ENCODE assay signal across 19 cellular contexts in the genomic region with DNA sequence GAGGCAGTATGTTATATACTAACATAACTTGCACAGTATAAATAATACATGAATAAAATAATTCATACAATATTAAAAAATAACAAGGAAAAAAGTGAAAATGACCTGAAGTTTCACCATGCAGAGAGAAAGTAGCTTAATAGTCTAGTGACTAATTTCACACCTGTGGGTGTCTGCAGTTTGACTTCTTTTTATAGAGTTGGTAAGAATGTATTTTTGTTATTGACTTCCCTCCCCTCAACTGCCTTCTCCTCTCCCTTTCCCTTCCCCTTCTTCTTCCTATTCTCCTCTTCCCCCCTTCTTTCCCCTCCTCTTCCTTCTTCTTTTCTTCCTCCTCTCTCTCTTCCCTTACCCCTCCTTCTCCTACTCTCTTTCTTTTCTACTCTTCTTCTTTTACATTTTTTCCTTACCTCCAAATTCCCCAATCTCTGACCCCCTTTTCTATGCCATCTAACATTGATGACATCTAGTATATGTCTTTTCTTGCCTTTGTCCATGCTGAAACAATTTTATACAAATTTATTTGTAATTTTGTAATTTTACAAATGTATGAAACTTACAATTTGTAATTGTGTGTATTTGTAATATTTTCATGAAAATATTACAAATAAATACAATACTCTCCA. TPM values are rescaled to one million over a fixed set of nuclear protein-coding genes. Genes with fewer than 3 reads are reported as not detected.
DNase-seq lines count a peak whose midpoint lies in the region; ATAC-seq and FAIRE-seq lines count a peak whose summit lies in the region.
"Had no signal": no experiment of that assay in that cellular context is flagged by ENCODE, and none has a peak within 500 bp of the region (broad histone marks: within the 10 kb centered on the region; RNA-seq: fewer than 3 reads in every experiment).

No MANE protein-coding gene starts in this region.

- CTCF ChIA-PET in CD4-positive, alpha-beta memory T cell (lab: Charles Lee; ENCODE audit: partially characterized antibody), result interaction anchor here (0.6 kb wide), 1 partner anchor 83 kb away, joined by 3 read pairs; no protein-coding TSS in a partner anchor

- no peak for DNase-seq in CD4-positive, alpha-beta memory T cell
- no peak for DNase-seq in activated naive CD8-positive, alpha-beta T cell treated with anti-CD3 and anti-CD28 coated beads for 36 hours
- DNase-seq in ACHN, result no peak
- no peak for DNase-seq in epidermal melanocyte (ENCODE audit: insufficient read length, low spot score)
- DNase-seq: BE2C; CD4-positive, CD25-positive, alpha-beta regulatory T cell; DMS153; GDM1; NCI-H1105 treated with DMSO at 0.1 percent for 48 hours; NCI-H1694; NCI-H510A; NCI-H748 treated with DMSO at 0.1 percent for 48 hours; NK-92 treated with Interleukin-12 subunit alpha and Interleukin-12 subunit beta, amount 100 ng/mL, for 24 hours had no signal

- H3K4me1 ChIP-seq in CD4-positive, alpha-beta memory T cell (ENCODE audit: insufficient read depth, low read length), result peaks cover 13% of the 10 kb centered on the region
- H3K4me1 ChIP-seq: BE2C had no signal

- peak; percentile 39 for FAIRE-seq in A204.1 (lab: Jason Lieb, UNC)
- FAIRE-seq: H1, RCC 7860 had no signal

- H3K36me3 Mint-ChIP-seq in CD4-positive, alpha-beta memory T cell, result no peaks in the 10 kb centered on the region
- H3K36me3 Mint-ChIP-seq in activated naive CD8-positive, alpha-beta T cell treated with anti-CD3 and anti-CD28 coated beads for 36 hours, result peaks cover 3% of the 10 kb centered on the region

- H3K27ac ChIP-seq in CD4-positive, alpha-beta memory T cell (ENCODE audit: low read depth, low read length), result no peak overlapping the region

- POLR2A ChIA-PET in CD4-positive, alpha-beta memory T cell (lab: Charles Lee; ENCODE audit: partially characterized antibody), result no interaction called here

- intact Hi-C loops in CD4-positive, alpha-beta memory T cell (cut with micrococcal nuclease), result loop anchor here (5.0 to 10.0 kb wide), 2 partner anchors 265 to 363 kb away; a partner anchor contains a TSS

- H3K27me3 Mint-ChIP-seq in CD4-positive, alpha-beta memory T cell, result peaks cover 0 to 3% of the 10 kb centered on the region in 2 donors
- H3K27me3 Mint-ChIP-seq in activated naive CD8-positive, alpha-beta T cell treated with anti-CD3 and anti-CD28 coated beads for 36 hours, result no peaks in the 10 kb centered on the region

- H3K4me3 ChIP-seq in CD4-positive, alpha-beta memory T cell (ENCODE audit: low read length in 2 of 2), result no peak overlapping the region

- ATAC-seq in HG02885 (IDR thresholded peaks at IDR 0.05; ENCODE audit: poor library complexity, unreplicated experiment) (peak; percentile 68), HG02610 (IDR thresholded peaks at IDR 0.05; ENCODE audit: unreplicated experiment) (no peak)
- ATAC-seq: Right ventricle myocardium inferior had no signal

- no peaks in the 10 kb centered on the region for H3K27me3 ChIP-seq in CD4-positive, alpha-beta memory T cell (ENCODE audit: insufficient read depth, low read length)
- H3K27me3 ChIP-seq: BE2C had no signal

- peaks cover 10 to 22% (median 12%) of the 10 kb centered on the region in 4 donors for H3K4me1 Mint-ChIP-seq in CD4-positive, alpha-beta memory T cell
- H3K4me1 Mint-ChIP-seq in activated naive CD8-positive, alpha-beta T cell treated with anti-CD3 and anti-CD28 coated beads for 36 hours, result peaks cover 25% of the 10 kb centered on the region

- H3K4me3 Mint-ChIP-seq in CD4-positive, alpha-beta memory T cell, result peak overlapping the region in 1 of 8 donors; percentile 75
- no peak overlapping the region for H3K4me3 Mint-ChIP-seq in activated naive CD8-positive, alpha-beta T cell treated with anti-CD3 and anti-CD28 coated beads for 36 hours
- H3K4me3 Mint-ChIP-seq: CD4-positive, CD25-positive, alpha-beta regulatory T cell had no signal

- in situ Hi-C loops in ACHN (cut with HindIII; ENCODE audit: low pct_ligation_motif_present, low pct_unique_long_range_greater_than_20kb, low sequenced_read_pairs), result no loop called here

- no peaks in the 10 kb centered on the region for H3K9me3 ChIP-seq in CD4-positive, alpha-beta memory T cell (ENCODE audit: control insufficient read depth in 1 of 2, low read length in 2 of 2)
- H3K9me3 ChIP-seq: BE2C had no signal

- H3K9me3 Mint-ChIP-seq in CD4-positive, alpha-beta memory T cell, result peaks cover 0 to 9% (median 5%) of the 10 kb centered on the region in 8 donors
- H3K9me3 Mint-ChIP-seq in activated naive CD8-positive, alpha-beta T cell treated with anti-CD3 and anti-CD28 coated beads for 36 hours, result peaks cover 16% of the 10 kb centered on the region

- no peaks in the 10 kb centered on the region for H3K36me3 ChIP-seq in CD4-positive, alpha-beta memory T cell (ENCODE audit: insufficient read depth, low read length)
- H3K36me3 ChIP-seq: BE2C had no signal

- H3K27ac Mint-ChIP-seq in CD4-positive, alpha-beta memory T cell, result peak overlapping the region in 4 of 7 donors; percentile 13 to 72 (median 44)
- peak overlapping the region; percentile 37 for H3K27ac Mint-ChIP-seq in activated naive CD8-positive, alpha-beta T cell treated with anti-CD3 and anti-CD28 coated beads for 36 hours
- H3K27ac Mint-ChIP-seq: CD4-positive, CD25-positive, alpha-beta regulatory T cell had no signal

RNA-seq across cellular contexts. Expression of a gene that starts 3.1 kb away (rescaled TPM):
- total RNA-seq in CD4-positive, alpha-beta memory T cell, result 1 to 10 TPM; 1.9 to 2.9 TPM
- polyA plus RNA-seq in CD4-positive, alpha-beta memory T cell, result under 1 TPM; 0.22 to 0.53 TPM
- under 1 TPM; 0.21 to 0.54 TPM for total RNA-seq in activated naive CD8-positive, alpha-beta T cell treated with anti-CD3 and anti-CD28 coated beads for 36 hours
